In the genomic region with DNA sequence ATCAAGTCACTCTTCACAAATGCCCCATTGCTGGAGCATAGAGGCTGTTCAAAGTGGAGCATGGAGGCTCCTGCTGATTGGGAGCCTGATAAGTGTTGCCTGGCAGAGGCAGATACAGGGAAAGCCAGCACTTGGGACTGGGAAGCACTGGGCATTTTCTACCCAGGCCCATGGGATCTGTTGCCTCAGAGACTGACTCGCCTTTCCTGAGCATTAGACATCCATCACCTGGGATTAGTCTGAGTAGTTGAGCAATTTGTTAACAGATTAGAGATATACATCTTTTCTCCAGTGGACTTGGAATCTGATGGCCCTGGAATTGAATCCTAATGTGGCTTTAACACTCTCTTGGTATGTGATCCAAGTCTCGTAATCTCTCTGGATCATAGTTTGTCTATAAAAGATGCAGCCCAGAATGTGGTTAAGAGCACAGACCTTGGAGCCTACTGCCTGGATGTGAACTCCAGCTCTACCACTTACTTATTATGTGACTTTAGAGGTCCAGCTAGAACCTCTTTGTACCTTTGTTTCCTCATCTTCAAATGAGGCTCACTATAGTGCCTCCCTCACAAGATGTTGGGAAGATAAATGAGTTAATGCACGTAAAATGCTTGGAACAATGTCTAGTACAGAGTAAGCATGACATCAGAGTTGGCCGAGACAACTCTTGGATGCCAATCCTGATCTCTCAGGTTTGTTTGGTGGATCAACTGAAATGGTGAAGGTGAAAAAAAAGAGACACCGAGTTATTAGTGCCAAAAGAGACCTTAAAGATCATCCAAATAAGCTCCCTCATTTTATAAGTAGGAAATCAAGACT, we compare ENCODE assay signal across 17 cellular contexts. TPM values are rescaled to one million over a fixed set of nuclear protein-coding genes. Genes with fewer than 3 reads are reported as not detected.
DNase-seq lines count a peak whose midpoint lies in the region; FAIRE-seq and TF ChIP-seq lines count a peak whose summit lies in the region.
"Had no signal": no experiment of that assay in that cellular context is flagged by ENCODE, and none has a peak within 500 bp of the region (broad histone marks: within the 10 kb centered on the region; RNA-seq: fewer than 3 reads in every experiment).

No MANE protein-coding gene starts in this region.

- POLR2A ChIA-PET in GM10248 (lab: Yijun Ruan, JAX), result no interaction called here
- POLR2A ChIA-PET in CD8-positive, alpha-beta memory T cell (lab: Charles Lee), result no interaction called here

- no peaks in the 10 kb centered on the region for H3K36me3 Mint-ChIP-seq in CD8-positive, alpha-beta memory T cell

- H3K27ac Mint-ChIP-seq in CD8-positive, alpha-beta memory T cell, result no peak overlapping the region

- no peak overlapping the region for H3K4me3 Mint-ChIP-seq in CD8-positive, alpha-beta memory T cell

- H3K27me3 ChIP-seq in MG63 (no peaks in the 10 kb centered on the region), mammary epithelial cell (ENCODE audit: insufficient read depth, low read length) (no peaks in the 10 kb centered on the region), neural cell (ENCODE audit: insufficient read depth, low read depth, low read length) (no peaks in the 10 kb centered on the region)
- H3K27me3 ChIP-seq in CD8-positive, alpha-beta memory T cell (ENCODE audit: insufficient read depth, low read length, poor library complexity, severe bottlenecking), result no peaks in the 10 kb centered on the region
- H3K27me3 ChIP-seq: colonic mucosa, uterus had no signal

- dilution Hi-C loops in mammary epithelial cell (cut with HindIII; ENCODE audit: low sequenced_read_pairs), result no loop called here

- H2AFZ ChIP-seq in mammary epithelial cell (ENCODE audit: low read depth, low read length), result no peak overlapping the region
- no peak overlapping the region for H2AFZ ChIP-seq in neural cell (ENCODE audit: low read depth, low read length)

- H3K4me2 ChIP-seq in mammary epithelial cell (ENCODE audit: insufficient read depth, low read depth, low read length) (no peak overlapping the region), neural cell (ENCODE audit: low read length) (no peak overlapping the region)

- TF ChIP-seq RAD21 in neural cell (conservative IDR thresholded peaks at IDR 0.05), result no peak

- H3K9me3 ChIP-seq in MG63 (0 out of 2 replicates have a peak, but pooled peaks cover 4% of the 10 kb centered on the region), mammary epithelial cell (replicated peaks; ENCODE audit: insufficient read depth, low read length) (no peaks in the 10 kb centered on the region), neural cell (ENCODE audit: low read length) (no peaks in the 10 kb centered on the region)
- H3K9me3 ChIP-seq in CD8-positive, alpha-beta memory T cell (ENCODE audit: low read length), result no peaks in the 10 kb centered on the region
- H3K9me3 ChIP-seq: colonic mucosa, uterus had no signal

- H4K20me1 ChIP-seq in mammary epithelial cell (ENCODE audit: insufficient read depth, low read length) (no peaks in the 10 kb centered on the region), neural cell (ENCODE audit: insufficient read depth) (no peaks in the 10 kb centered on the region)

- CTCF ChIA-PET in mammary epithelial cell (lab: Charles Lee; ENCODE audit: low non-redundant PET) (no interaction called here), GM10248 (lab: Yijun Ruan, JAX) (interaction anchor here (1.8 kb wide), 1 partner anchor 10 kb away, joined by 8 read pairs; no protein-coding TSS in a partner anchor)
- CTCF ChIA-PET in CD8-positive, alpha-beta memory T cell (lab: Charles Lee), result no interaction called here

- H3K4me3 ChIP-seq in MG63 (no peak overlapping the region), mammary epithelial cell (replicated peaks in 1 of 3; ENCODE audit: insufficient read depth in 1 of 3, low read depth in 2 of 3, low read length in 3 of 3) (no peak overlapping the region), neural cell (ENCODE audit: low read length) (no peak overlapping the region)
- no peak overlapping the region for H3K4me3 ChIP-seq in CD8-positive, alpha-beta memory T cell (ENCODE audit: low read length)
- H3K4me3 ChIP-seq: colonic mucosa, uterus had no signal

- H3K9ac ChIP-seq in mammary epithelial cell (ENCODE audit: insufficient read depth, low read length) (no peak overlapping the region), neural cell (ENCODE audit: low read length) (no peak overlapping the region)

- WGBS in mammary epithelial cell (ENCODE audit: low coverage, missing lambda C conversion rate), result 65% methylated on average over 5 of the region's 5 CpGs

- peaks cover 4% of the 10 kb centered on the region for H3K4me1 ChIP-seq in mammary epithelial cell (ENCODE audit: insufficient read depth, low read length)
- no peaks in the 10 kb centered on the region for H3K4me1 ChIP-seq in CD8-positive, alpha-beta memory T cell (ENCODE audit: insufficient read depth, low read length)
- H3K4me1 ChIP-seq: colonic mucosa, uterus had no signal

- H3K27ac ChIP-seq in mammary epithelial cell (ENCODE audit: insufficient read depth, low read depth, low read length) (no peak overlapping the region), neural cell (ENCODE audit: low read length) (peak overlapping the region; percentile 6)
- no peak overlapping the region for H3K27ac ChIP-seq in CD8-positive, alpha-beta memory T cell (ENCODE audit: low read depth, low read length)
- H3K27ac ChIP-seq: colonic mucosa, uterus, VCaP had no signal

- in situ Hi-C loops in mammary epithelial cell (cut with MboI; ENCODE audit: low sequenced_read_pairs in 2 of 2), result no loop called here

- TF ChIP-seq CTCF in mammary epithelial cell (conservative IDR thresholded peaks at IDR 0.05 in 1 of 2, IDR thresholded peaks at IDR 0.05 in 1 of 2; ENCODE audit: extremely low read depth in 1 of 2, insufficient read depth in 1 of 2, low read depth in 1 of 2, low read length in 2 of 2) (no peak), neural cell (IDR thresholded peaks at IDR 0.05; ENCODE audit: poor library complexity, severe bottlenecking) (no peak), GM10248 (IDR thresholded peaks at IDR 0.05; ENCODE audit: control extremely low read depth, extremely low read depth, low read depth, missing control alignments) (no peak)

- H3K36me3 ChIP-seq in MG63 (no peaks in the 10 kb centered on the region), mammary epithelial cell (ENCODE audit: insufficient read depth, low read length) (no peaks in the 10 kb centered on the region), neural cell (ENCODE audit: insufficient read depth, low read length) (no peaks in the 10 kb centered on the region)
- no peaks in the 10 kb centered on the region for H3K36me3 ChIP-seq in CD8-positive, alpha-beta memory T cell (ENCODE audit: insufficient read depth, low read length)
- H3K36me3 ChIP-seq: colonic mucosa, uterus had no signal

- H3K9me2 ChIP-seq in neural cell (ENCODE audit: insufficient read depth, low read length), result no peaks in the 10 kb centered on the region

- no peak for FAIRE-seq in GM12891 (lab: Jason Lieb, UNC)

- TF ChIP-seq EP300 in neural cell (conservative IDR thresholded peaks at IDR 0.05; ENCODE audit: poor library complexity, severe bottlenecking), result no peak

- BruUV-seq in mammary epithelial cell (replicated peaks; lab: Mats Ljungman, UMichigan), result no TSS peak

- no peaks in the 10 kb centered on the region for H3F3A ChIP-seq in neural cell (ENCODE audit: insufficient read depth, low read length, poor library complexity, severe bottlenecking)

- intact Hi-C loops in mammary epithelial cell (cut with micrococcal nuclease), result no loop called here

- H3K4me1 Mint-ChIP-seq in CD8-positive, alpha-beta memory T cell, result no peaks in the 10 kb centered on the region

- TF ChIP-seq POLR2A in GM12891 (IDR thresholded peaks at IDR 0.05; ENCODE audit: low read depth, low read length), result no peak

- DNase-seq in EH (ENCODE audit: low read depth), result peak; percentile 84
- peak; percentile 51 for DNase-seq in MG63
- peak; percentile 46 for DNase-seq in mammary epithelial cell
- no peak for DNase-seq in T1000 (lab: John Stamatoyannopoulos, UW)
- no peak for DNase-seq in GM10248 (ENCODE audit: extremely low spot score)
- no peak for DNase-seq in CD8-positive, alpha-beta memory T cell
- DNase-seq in GM12891 (ENCODE audit: insufficient read length, low spot score), result no peak
- DNase-seq: activated CD4-positive, alpha-beta T cell treated with anti-CD3 and anti-CD28 coated beads, Interleukin-2, amount 50 U/mL, for 48 hours; activated naive CD4-positive, alpha-beta T cell treated with Interleukin-2 at 50 U/mL for 16 hours; activated T-cell treated with anti-CD3 and anti-CD28 coated beads for 4 hours; AML-193; colonic mucosa; glutamatergic neuron; RPMI8226; uterus had no signal

- no peaks in the 10 kb centered on the region for H3K79me2 ChIP-seq in mammary epithelial cell (ENCODE audit: insufficient read depth, low read length)
- H3K79me2 ChIP-seq in neural cell (replicated peaks; ENCODE audit: insufficient read depth, low read length), result no peaks in the 10 kb centered on the region

- H3K9me3 Mint-ChIP-seq in CD8-positive, alpha-beta memory T cell, result no peaks in the 10 kb centered on the region

- H3K27me3 Mint-ChIP-seq in CD8-positive, alpha-beta memory T cell, result peaks cover 6 to 65% of the 10 kb centered on the region in 2 donors

TF ChIP-seq in neural cell, 6 proteins besides CTCF, POLR2A, EP300 and RAD21 (continues in another document):
- no peak for TF ChIP-seq MXI1 (conservative IDR thresholded peaks at IDR 0.05; ENCODE audit: poor library complexity, severe bottlenecking)
- TF ChIP-seq EZH2 (IDR thresholded peaks at IDR 0.05; ENCODE audit: borderline replicate concordance, insufficient read depth, low read length, poor library complexity, severe bottlenecking), result no peak
- TF ChIP-seq SMC3 (conservative IDR thresholded peaks at IDR 0.05; ENCODE audit: poor library complexity), result no peak

TF ChIP-seq in GM12891, 5 proteins besides CTCF, POLR2A, EP300 and RAD21:
- TF ChIP-seq SPI1 (IDR thresholded peaks at IDR 0.05; ENCODE audit: low read depth, low read length) (no peak), POU2F2 (IDR thresholded peaks at IDR 0.05; ENCODE audit: low read depth, low read length) (no peak), PAX5 (IDR thresholded peaks at IDR 0.05; ENCODE audit: insufficient read depth, low read length, severe bottlenecking) (no peak), TAF1 (IDR thresholded peaks at IDR 0.05; ENCODE audit: low read depth, low read length) (no peak), POLR2AphosphoS5 (IDR thresholded peaks at IDR 0.05; ENCODE audit: low read depth, low read length) (no peak)

RNA-seq across cellular contexts. Expression of a gene that starts 38.3 kb away (rescaled TPM):
- total RNA-seq in MG63 (2014; rRNA removed; shearing (Covaris generic); ENCODE audit: low replicate concordance), result 85.9 and 113 TPM in 2 replicates
- total RNA-seq in mammary epithelial cell, result 100 to 1,000 TPM in 1 of 2 donors, 10 to 100 TPM in 1; 61.7 to 154 TPM
- polyA plus RNA-seq in mammary epithelial cell, result 68.0 TPM
- 290 TPM for polyA minus RNA-seq in mammary epithelial cell
- 103 and 114 TPM in 2 replicates for polyA plus RNA-seq in neural cell
- polyA minus RNA-seq in neural cell, result 102 and 119 TPM in 2 replicates
- 100 to 1,000 TPM; 129 to 139 TPM for total RNA-seq in CD8-positive, alpha-beta memory T cell
- polyA plus RNA-seq in CD8-positive, alpha-beta memory T cell, result 83.0 TPM
- polyA plus RNA-seq in GM12891 (2012; ENCODE audit: low read depth, missing spikeins), result 82.8 TPM

Comparison
In these comparisons a context has a peak if more than half of its experiments do, and no peak if none do; other contexts are left out.
1. DNase-seq: peak in EH (single experiment), MG63 (single experiment) and mammary epithelial cell (single experiment); none in T1000 (single experiment), GM10248 (single experiment), CD8-positive, alpha-beta memory T cell (0 of 5) and GM12891 (single experiment).